In genomic region chr17:50420419-50421112, GRCh38 we compare ENCODE assay signal across 2 cellular contexts.
TF ChIP-seq lines count a peak whose summit lies in the region.

No MANE protein-coding gene starts in this region.

TF ChIP-seq in Ishikawa, 13 proteins besides CTCF, POLR2A, EP300 and RAD21:
- no peak for TF ChIP-seq YY1 (IDR thresholded peaks at IDR 0.05; ENCODE audit: low read depth)
- 0 out of 2 replicates have a peak, but pooled peaks have one; percentile 48 for TF ChIP-seq CEBPB (IDR thresholded peaks at IDR 0.05)
TF ChIP-seq in Ishikawa: peak in this region for 1.

TF ChIP-seq in HepG2, 621 proteins besides CTCF, POLR2A, EP300 and RAD21 (continues in another document):
- TF ChIP-seq ZZZ3 (CRISPR knock-in tag; IDR thresholded peaks at IDR 0.05; ENCODE audit: borderline replicate concordance), result no peak
- TF ChIP-seq POLR2G (IDR thresholded peaks at IDR 0.05; ENCODE audit: low read depth, low read length), result no peak
- TF ChIP-seq MTA3 (CRISPR knock-in tag; IDR thresholded peaks at IDR 0.05), result no peak
- TF ChIP-seq KLF12 (CRISPR knock-in tag; IDR thresholded peaks at IDR 0.05; ENCODE audit: borderline replicate concordance), result no peak
- no peak for TF ChIP-seq CENPX (CRISPR knock-in tag; IDR thresholded peaks at IDR 0.05)
- TF ChIP-seq ZNF382 (CRISPR knock-in tag; IDR thresholded peaks at IDR 0.05; ENCODE audit: borderline replicate concordance), result no peak
- TF ChIP-seq, protein P1, sequence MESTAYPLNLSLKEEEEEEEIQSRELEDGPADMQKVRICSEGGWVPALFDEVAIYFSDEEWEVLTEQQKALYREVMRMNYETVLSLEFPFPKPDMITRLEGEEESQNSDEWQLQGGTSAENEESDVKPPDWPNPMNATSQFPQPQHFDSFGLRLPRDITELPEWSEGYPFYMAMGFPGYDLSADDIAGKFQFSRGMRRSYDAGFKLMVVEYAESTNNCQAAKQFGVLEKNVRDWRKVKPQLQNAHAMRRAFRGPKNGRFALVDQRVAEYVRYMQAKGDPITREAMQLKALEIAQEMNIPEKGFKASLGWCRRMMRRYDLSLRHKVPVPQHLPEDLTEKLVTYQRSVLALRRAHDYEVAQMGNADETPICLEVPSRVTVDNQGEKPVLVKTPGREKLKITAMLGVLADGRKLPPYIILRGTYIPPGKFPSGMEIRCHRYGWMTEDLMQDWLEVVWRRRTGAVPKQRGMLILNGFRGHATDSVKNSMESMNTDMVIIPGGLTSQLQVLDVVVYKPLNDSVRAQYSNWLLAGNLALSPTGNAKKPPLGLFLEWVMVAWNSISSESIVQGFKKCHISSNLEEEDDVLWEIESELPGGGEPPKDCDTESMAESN (CRISPR knock-in tag; conservative IDR thresholded peaks at IDR 0.05), result no peak
- TF ChIP-seq, protein P2, sequence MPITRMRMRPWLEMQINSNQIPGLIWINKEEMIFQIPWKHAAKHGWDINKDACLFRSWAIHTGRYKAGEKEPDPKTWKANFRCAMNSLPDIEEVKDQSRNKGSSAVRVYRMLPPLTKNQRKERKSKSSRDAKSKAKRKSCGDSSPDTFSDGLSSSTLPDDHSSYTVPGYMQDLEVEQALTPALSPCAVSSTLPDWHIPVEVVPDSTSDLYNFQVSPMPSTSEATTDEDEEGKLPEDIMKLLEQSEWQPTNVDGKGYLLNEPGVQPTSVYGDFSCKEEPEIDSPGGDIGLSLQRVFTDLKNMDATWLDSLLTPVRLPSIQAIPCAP (CRISPR knock-in tag; IDR thresholded peaks at IDR 0.05; ENCODE audit: low read depth), result no peak
- TF ChIP-seq, protein P3, sequence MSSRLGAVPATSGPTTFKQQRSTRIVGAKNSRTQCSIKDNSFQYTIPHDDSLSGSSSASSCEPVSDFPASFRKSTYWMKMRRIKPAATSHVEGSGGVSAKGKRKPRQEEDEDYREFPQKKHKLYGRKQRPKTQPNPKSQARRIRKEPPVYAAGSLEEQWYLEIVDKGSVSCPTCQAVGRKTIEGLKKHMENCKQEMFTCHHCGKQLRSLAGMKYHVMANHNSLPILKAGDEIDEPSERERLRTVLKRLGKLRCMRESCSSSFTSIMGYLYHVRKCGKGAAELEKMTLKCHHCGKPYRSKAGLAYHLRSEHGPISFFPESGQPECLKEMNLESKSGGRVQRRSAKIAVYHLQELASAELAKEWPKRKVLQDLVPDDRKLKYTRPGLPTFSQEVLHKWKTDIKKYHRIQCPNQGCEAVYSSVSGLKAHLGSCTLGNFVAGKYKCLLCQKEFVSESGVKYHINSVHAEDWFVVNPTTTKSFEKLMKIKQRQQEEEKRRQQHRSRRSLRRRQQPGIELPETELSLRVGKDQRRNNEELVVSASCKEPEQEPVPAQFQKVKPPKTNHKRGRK (CRISPR knock-in tag; IDR thresholded peaks at IDR 0.05), result 0 out of 2 replicates have a peak, but pooled peaks have one; percentile 15
- TF ChIP-seq, protein P4, sequence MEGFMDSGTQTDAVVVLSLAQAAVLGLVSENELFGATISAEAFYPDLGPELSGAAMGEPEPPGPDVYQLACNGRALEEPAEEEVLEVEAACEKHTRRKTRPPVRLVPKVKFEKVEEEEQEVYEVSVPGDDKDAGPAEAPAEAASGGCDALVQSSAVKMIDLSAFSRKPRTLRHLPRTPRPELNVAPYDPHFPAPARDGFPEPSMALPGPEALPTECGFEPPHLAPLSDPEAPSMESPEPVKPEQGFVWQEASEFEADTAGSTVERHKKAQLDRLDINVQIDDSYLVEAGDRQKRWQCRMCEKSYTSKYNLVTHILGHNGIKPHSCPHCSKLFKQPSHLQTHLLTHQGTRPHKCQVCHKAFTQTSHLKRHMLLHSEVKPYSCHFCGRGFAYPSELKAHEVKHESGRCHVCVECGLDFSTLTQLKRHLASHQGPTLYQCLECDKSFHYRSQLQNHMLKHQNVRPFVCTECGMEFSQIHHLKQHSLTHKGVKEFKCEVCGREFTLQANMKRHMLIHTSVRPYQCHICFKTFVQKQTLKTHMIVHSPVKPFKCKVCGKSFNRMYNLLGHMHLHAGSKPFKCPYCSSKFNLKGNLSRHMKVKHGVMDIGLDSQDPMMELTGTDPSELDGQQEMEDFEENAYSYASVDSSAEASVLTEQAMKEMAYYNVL (CRISPR knock-in tag; IDR thresholded peaks at IDR 0.05; ENCODE audit: borderline replicate concordance), result no peak
- TF ChIP-seq, protein P5, sequence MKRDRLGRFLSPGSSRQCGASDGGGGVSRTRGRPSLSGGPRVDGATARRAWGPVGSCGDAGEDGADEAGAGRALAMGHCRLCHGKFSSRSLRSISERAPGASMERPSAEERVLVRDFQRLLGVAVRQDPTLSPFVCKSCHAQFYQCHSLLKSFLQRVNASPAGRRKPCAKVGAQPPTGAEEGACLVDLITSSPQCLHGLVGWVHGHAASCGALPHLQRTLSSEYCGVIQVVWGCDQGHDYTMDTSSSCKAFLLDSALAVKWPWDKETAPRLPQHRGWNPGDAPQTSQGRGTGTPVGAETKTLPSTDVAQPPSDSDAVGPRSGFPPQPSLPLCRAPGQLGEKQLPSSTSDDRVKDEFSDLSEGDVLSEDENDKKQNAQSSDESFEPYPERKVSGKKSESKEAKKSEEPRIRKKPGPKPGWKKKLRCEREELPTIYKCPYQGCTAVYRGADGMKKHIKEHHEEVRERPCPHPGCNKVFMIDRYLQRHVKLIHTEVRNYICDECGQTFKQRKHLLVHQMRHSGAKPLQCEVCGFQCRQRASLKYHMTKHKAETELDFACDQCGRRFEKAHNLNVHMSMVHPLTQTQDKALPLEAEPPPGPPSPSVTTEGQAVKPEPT (CRISPR knock-in tag; IDR thresholded peaks at IDR 0.05; ENCODE audit: low read depth), result no peak
- no peak for TF ChIP-seq MXD1 (CRISPR knock-in tag; IDR thresholded peaks at IDR 0.05)
- TF ChIP-seq ATF2 (CRISPR knock-in tag; IDR thresholded peaks at IDR 0.05), result no peak
- no peak for TF ChIP-seq TCF12 (IDR thresholded peaks at IDR 0.05)
- TF ChIP-seq TCF12 (CRISPR knock-in tag; IDR thresholded peaks at IDR 0.05), result no peak
- TF ChIP-seq, protein P6, sequence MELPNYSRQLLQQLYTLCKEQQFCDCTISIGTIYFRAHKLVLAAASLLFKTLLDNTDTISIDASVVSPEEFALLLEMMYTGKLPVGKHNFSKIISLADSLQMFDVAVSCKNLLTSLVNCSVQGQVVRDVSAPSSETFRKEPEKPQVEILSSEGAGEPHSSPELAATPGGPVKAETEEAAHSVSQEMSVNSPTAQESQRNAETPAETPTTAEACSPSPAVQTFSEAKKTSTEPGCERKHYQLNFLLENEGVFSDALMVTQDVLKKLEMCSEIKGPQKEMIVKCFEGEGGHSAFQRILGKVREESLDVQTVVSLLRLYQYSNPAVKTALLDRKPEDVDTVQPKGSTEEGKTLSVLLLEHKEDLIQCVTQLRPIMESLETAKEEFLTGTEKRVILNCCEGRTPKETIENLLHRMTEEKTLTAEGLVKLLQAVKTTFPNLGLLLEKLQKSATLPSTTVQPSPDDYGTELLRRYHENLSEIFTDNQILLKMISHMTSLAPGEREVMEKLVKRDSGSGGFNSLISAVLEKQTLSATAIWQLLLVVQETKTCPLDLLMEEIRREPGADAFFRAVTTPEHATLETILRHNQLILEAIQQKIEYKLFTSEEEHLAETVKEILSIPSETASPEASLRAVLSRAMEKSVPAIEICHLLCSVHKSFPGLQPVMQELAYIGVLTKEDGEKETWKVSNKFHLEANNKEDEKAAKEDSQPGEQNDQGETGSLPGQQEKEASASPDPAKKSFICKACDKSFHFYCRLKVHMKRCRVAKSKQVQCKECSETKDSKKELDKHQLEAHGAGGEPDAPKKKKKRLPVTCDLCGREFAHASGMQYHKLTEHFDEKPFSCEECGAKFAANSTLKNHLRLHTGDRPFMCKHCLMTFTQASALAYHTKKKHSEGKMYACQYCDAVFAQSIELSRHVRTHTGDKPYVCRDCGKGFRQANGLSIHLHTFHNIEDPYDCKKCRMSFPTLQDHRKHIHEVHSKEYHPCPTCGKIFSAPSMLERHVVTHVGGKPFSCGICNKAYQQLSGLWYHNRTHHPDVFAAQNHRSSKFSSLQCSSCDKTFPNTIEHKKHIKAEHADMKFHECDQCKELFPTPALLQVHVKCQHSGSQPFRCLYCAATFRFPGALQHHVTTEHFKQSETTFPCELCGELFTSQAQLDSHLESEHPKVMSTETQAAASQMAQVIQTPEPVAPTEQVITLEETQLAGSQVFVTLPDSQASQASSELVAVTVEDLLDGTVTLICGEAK (IDR thresholded peaks at IDR 0.05), result no peak
- TF ChIP-seq, protein P6 (CRISPR knock-in tag; IDR thresholded peaks at IDR 0.05), result no peak
- no peak for TF ChIP-seq ZNF747 (CRISPR knock-in tag; IDR thresholded peaks at IDR 0.05; ENCODE audit: borderline replicate concordance)
- TF ChIP-seq ZNF329 (CRISPR knock-in tag; IDR thresholded peaks at IDR 0.05; ENCODE audit: low read depth), result 0 out of 2 replicates have a peak, but pooled peaks have one; percentile 19
- TF ChIP-seq ZNF646 (CRISPR knock-in tag; IDR thresholded peaks at IDR 0.05), result 0 out of 2 replicates have a peak, but pooled peaks have one; percentile 11
- TF ChIP-seq SAP130 (CRISPR knock-in tag; IDR thresholded peaks at IDR 0.05; ENCODE audit: low read depth), result 0 out of 2 replicates have a peak, but pooled peaks have one; percentile 25
- no peak; the same call in 1 of the 2 replicates for TF ChIP-seq HMG20A (CRISPR knock-in tag; IDR thresholded peaks at IDR 0.05; ENCODE audit: borderline replicate concordance)
